ENCODE assay signal across 8 cellular contexts in genomic region chr11:57474017-57474750, GRCh38. TPM values are rescaled to one million over a fixed set of nuclear protein-coding genes. Genes with fewer than 3 reads are reported as not detected.
DNase-seq lines count a peak whose midpoint lies in the region; ATAC-seq, FAIRE-seq and TF ChIP-seq lines count a peak whose summit lies in the region.

No MANE protein-coding gene starts in this region.

- TF ChIP-seq EP300 in GM12878 (IDR thresholded peaks at IDR 0.05; ENCODE audit: borderline replicate concordance in 1 of 2, control insufficient read depth in 1 of 2, low read depth in 2 of 2, low read length in 2 of 2) = no peak

- 61% methylated on average over 9 of the region's 9 CpGs for WGBS in GM12878 (ENCODE audit: insufficient coverage, insufficient replicate concordance, low lambda C conversion rate, missing lambda C conversion rate)

- H3K9me3 ChIP-seq in BLaER1 treated with 17β-estradiol and CSF1 and Interleukin-3, amounts not matched to agents 10 nM and 100 nM (replicated peaks in 1 of 11) = no peaks in the 10 kb centered on the region
- H3K9me3 ChIP-seq in GM12878 (replicated peaks; ENCODE audit: control insufficient read depth, insufficient read depth, low read length) = no peaks in the 10 kb centered on the region

- no TSS peak for BruUV-seq in GM12878 (replicated peaks; lab: Mats Ljungman, UMichigan)

- CTCF ChIA-PET in GM12878 (lab: Yijun Ruan, JAX) = interaction anchor here (0.8 to 7.2 kb wide), 13 partner anchors 10 to 170 kb away, joined by 3 to 101 read pairs (median 5); partner anchors contain the start of genes RTN4RL2 and UBE2L6

- POLR2A ChIA-PET in GM12878 (lab: Charles Lee) = interaction anchor here (0.8 kb wide), 1 partner anchor 49 kb away, joined by 7 read pairs; no protein-coding TSS in a partner anchor

- no peak for TF ChIP-seq RAD21 in GM12878 (IDR thresholded peaks at IDR 0.05; ENCODE audit: insufficient read depth, low read depth, low read length)

- FAIRE-seq in GM12878 (lab: Jason Lieb, UNC) = no peak

- H3K27ac ChIP-seq in BLaER1 treated with 17β-estradiol and CSF1 and Interleukin-3, amounts not matched to agents 10 nM and 100 nM = peak overlapping the region in 10 of 11 experiments; percentile 18 to 95 (median 90); a peak in 20 of 22 replicates
- H3K27ac ChIP-seq in GM12878 (ENCODE audit: control insufficient read depth, insufficient read depth) = 0 out of 2 replicates have a peak overlapping the region, but pooled peaks have one; percentile 35

- peaks cover 0 to 9% (median 0%) of the 10 kb centered on the region in 11 experiments; a peak in 2 of 22 replicates for H3K27me3 ChIP-seq in BLaER1 treated with 17β-estradiol and CSF1 and Interleukin-3, amounts not matched to agents 10 nM and 100 nM
- no peaks in the 10 kb centered on the region for H3K27me3 ChIP-seq in GM12878 (replicated peaks in 1 of 2; ENCODE audit: control insufficient read depth in 2 of 2, insufficient read depth in 2 of 2, low read length in 1 of 2)

- TF ChIP-seq CTCF in GM12878 (IDR thresholded peaks at IDR 0.05 in 2 of 3, conservative IDR thresholded peaks at IDR 0.05 in 1 of 3; ENCODE audit: control insufficient read depth in 2 of 3, extremely low read depth in 1 of 3, insufficient read depth in 1 of 3, low read depth in 3 of 3, low read length in 3 of 3) = no peak

- H3K4me1 ChIP-seq in BLaER1 treated with 17β-estradiol and CSF1 and Interleukin-3, amounts not matched to agents 10 nM and 100 nM = peaks cover 33 to 81% (median 75%) of the 10 kb centered on the region in 10 experiments
- H3K4me1 ChIP-seq in GM12878 (ENCODE audit: control insufficient read depth, insufficient read depth, low read length) = peaks cover 24% of the 10 kb centered on the region

- H3K4me2 ChIP-seq in BLaER1 treated with 17β-estradiol and CSF1 and Interleukin-3, amounts not matched to agents 10 nM and 100 nM = peak overlapping the region; percentile 87 to 98 (median 95)
- peak overlapping the region; percentile 66 for H3K4me2 ChIP-seq in GM12878 (ENCODE audit: control insufficient read depth, insufficient read depth)

- no peak for TF ChIP-seq POLR2A in GM12878 (IDR thresholded peaks at IDR 0.05; ENCODE audit: low read depth, low read length)

- no peaks in the 10 kb centered on the region for H4K20me1 ChIP-seq in BLaER1 treated with 17β-estradiol and CSF1 and Interleukin-3, amounts not matched to agents 10 nM and 100 nM
- H4K20me1 ChIP-seq in GM12878 (ENCODE audit: control insufficient read depth, insufficient read depth) = no peaks in the 10 kb centered on the region

- peak overlapping the region in 7 of 10 experiments; percentile 47 to 61 (median 50); a peak in 14 of 20 replicates for H3K4me3 ChIP-seq in BLaER1 treated with 17β-estradiol and CSF1 and Interleukin-3, amounts not matched to agents 10 nM and 100 nM
- H3K4me3 ChIP-seq in GM12878 = no peak overlapping the region

- DNase-seq in NCI-H1694 treated with DMSO at 0.1 percent for 48 hours (lab: John Stamatoyannopoulos, UW) (peak; percentile 28), GM12878 (ENCODE audit: low read depth, low spot score) (peak; percentile 53), NCI-H524 treated with DMSO at 0.1 percent for 48 hours (lab: John Stamatoyannopoulos, UW) (no peak), cerebellar nuclear complex (lab: John Stamatoyannopoulos, UW) (no peak)

- ATAC-seq in GM21381 (IDR thresholded peaks at IDR 0.05; ENCODE audit: unreplicated experiment) (peak; percentile 46), GM12878 (peak; percentile 54), GM21515 (IDR thresholded peaks at IDR 0.05; ENCODE audit: unreplicated experiment) (no peak), HG02610 (IDR thresholded peaks at IDR 0.05; ENCODE audit: unreplicated experiment) (no peak)

- in situ Hi-C loops in GM12878 (cut with MboI) = no loop called here

- H3K36me3 ChIP-seq in BLaER1 treated with 17β-estradiol and CSF1 and Interleukin-3, amounts not matched to agents 10 nM and 100 nM = peaks cover 0 to 35% (median 12%) of the 10 kb centered on the region in 11 experiments; a peak in 14 of 22 replicates
- H3K36me3 ChIP-seq in GM12878 (ENCODE audit: control insufficient read depth in 2 of 2, insufficient read depth in 2 of 2, low read length in 1 of 2) = no peaks in the 10 kb centered on the region

- H2AFZ ChIP-seq in GM12878 (ENCODE audit: control insufficient read depth, low read depth, low read length) = peak overlapping the region; percentile 16

- SMC1A ChIA-PET in GM12878 (lab: Charles Lee; ENCODE audit: uncharacterized antibody, unreplicated experiment) = interaction anchor here (0.8 to 2.2 kb wide), 6 partner anchors 10 to 30 kb away, joined by 3 to 19 read pairs (median 5); no protein-coding TSS in a partner anchor

- peak overlapping the region; percentile 7 to 83 (median 77); a peak in 20 of 22 replicates for H3K9ac ChIP-seq in BLaER1 treated with 17β-estradiol and CSF1 and Interleukin-3, amounts not matched to agents 10 nM and 100 nM
- H3K9ac ChIP-seq in GM12878 (ENCODE audit: control insufficient read depth, insufficient read depth, low read length) = no peak overlapping the region

- intact Hi-C loops in GM12878 (cut with micrococcal nuclease; ENCODE audit: unreplicated experiment) = no loop called here

- RAD21 ChIA-PET in GM12878 (lab: Charles Lee; ENCODE audit: unreplicated experiment) = interaction anchor here (0.8 to 3.5 kb wide), 6 partner anchors 14 to 128 kb away, joined by 3 to 18 read pairs (median 9); partner anchors contain the start of gene RTN4RL2

- H3K79me2 ChIP-seq in GM12878 (ENCODE audit: control insufficient read depth, insufficient read depth, low read length) = no peaks in the 10 kb centered on the region

RNA-seq across cellular contexts. Expression of gene RTN4RL2, which starts 13.9 kb away (rescaled TPM):
- total RNA-seq in GM12878 (2013; cell fraction: nucleolus; rRNA removed) = not detected in 2 replicates
- total RNA-seq in GM12878 (2014; rRNA removed) = 0.33 and 0.34 TPM in 2 replicates
- total RNA-seq in GM12878 (2014; rRNA removed; fragmentation: Illumina TruSeq; extraction: Trizol) = not detected in 2 replicates
- total RNA-seq in GM12878 (2021) = 1.0 and 1.1 TPM in 2 replicates
- polyA plus RNA-seq in GM12878 (2011; ENCODE audit: low read depth) = not detected
- not detected in 2 replicates for polyA plus RNA-seq in GM12878 (2011; rRNA removed)
- 0.03 and 0.09 TPM in 2 replicates for polyA plus RNA-seq in GM12878 (2011; cell fraction: cytosol; rRNA removed)
- 0.22 and 0.39 TPM in 2 replicates for polyA plus RNA-seq in GM12878 (2011; cell fraction: nucleus; rRNA removed)
- polyA plus RNA-seq in GM12878 (2012) = 0.08 and 0.11 TPM in 2 replicates
- not detected in 2 replicates for polyA plus RNA-seq in GM12878 (2014; fragmentation: Illumina TruSeq; extraction: Trizol)
- under 1 TPM in 1 of 2 experiments, not detected in 1; 0.14 TPM for polyA plus RNA-seq in GM12878 (2014; fragmentation: Nextera tagmentation; extraction: Ambion mirVana)
- polyA plus RNA-seq in GM12878 (2014; rRNA removed) = 0.58 and 0.88 TPM in 2 replicates
- under 1 TPM; 0.48 to 0.55 TPM for polyA plus RNA-seq in GM12878 (2016; fragmentation: Nextera tagmentation; extraction: Ambion mirVana)
- not detected in 2 replicates for polyA minus RNA-seq in GM12878 (2011; rRNA and poly(A)+ RNA removed)
- polyA minus RNA-seq in GM12878 (2011; cell fraction: cytosol; rRNA and poly(A)+ RNA removed) = not detected in 2 replicates
- polyA minus RNA-seq in GM12878 (2011; cell fraction: nucleus; rRNA and poly(A)+ RNA removed) = 0.36 and 0.38 TPM in 2 replicates

RNA-seq across cellular contexts. Expression of gene SLC43A1, which starts 41.3 kb away (rescaled TPM):
- total RNA-seq in GM12878 (2013; cell fraction: nucleolus; rRNA removed) = 47.4 and 56.0 TPM in 2 replicates
- total RNA-seq in GM12878 (2014; rRNA removed) (16.9 and 20.3 TPM in 2 replicates), GM12878 (2014; rRNA removed; fragmentation: Illumina TruSeq; extraction: Trizol) (7.4 and 8.1 TPM in 2 replicates), GM12878 (2021) (16.1 and 16.4 TPM in 2 replicates)
- 8.0 TPM for polyA plus RNA-seq in GM12878 (2011; ENCODE audit: low read depth)
- polyA plus RNA-seq in GM12878 (2011; rRNA removed) (8.4 and 17.8 TPM in 2 replicates), GM12878 (2014; fragmentation: Illumina TruSeq; extraction: Trizol) (9.8 and 11.9 TPM in 2 replicates), GM12878 (2014; fragmentation: Nextera tagmentation; extraction: Ambion mirVana) (1 to 10 TPM; 1.0 to 2.4 TPM), GM12878 (2014; rRNA removed) (15.6 TPM in 2 replicates), GM12878 (2016; fragmentation: Nextera tagmentation; extraction: Ambion mirVana) (10 to 100 TPM; 12.0 to 13.3 TPM)
- 25.6 and 28.1 TPM in 2 replicates for polyA plus RNA-seq in GM12878 (2011; cell fraction: cytosol; rRNA removed)
- 48.3 and 51.6 TPM in 2 replicates for polyA plus RNA-seq in GM12878 (2011; cell fraction: nucleus; rRNA removed)
- 9.3 and 14.0 TPM in 2 replicates for polyA plus RNA-seq in GM12878 (2012)
- polyA minus RNA-seq in GM12878 (2011; rRNA and poly(A)+ RNA removed) = 29.8 and 30.0 TPM in 2 replicates
- 13.1 and 16.8 TPM in 2 replicates for polyA minus RNA-seq in GM12878 (2011; cell fraction: cytosol; rRNA and poly(A)+ RNA removed)
- polyA minus RNA-seq in GM12878 (2011; cell fraction: nucleus; rRNA and poly(A)+ RNA removed) = 16.2 and 27.0 TPM in 2 replicates

RNA-seq across cellular contexts. Expression of gene SLC43A3, which starts 47.3 kb away (rescaled TPM):
- total RNA-seq in GM12878 (2013; cell fraction: nucleolus; rRNA removed) = 332 and 410 TPM in 2 replicates
- total RNA-seq in GM12878 (2014; rRNA removed) (104 and 112 TPM in 2 replicates), GM12878 (2014; rRNA removed; fragmentation: Illumina TruSeq; extraction: Trizol) (79.7 and 80.2 TPM in 2 replicates), GM12878 (2021) (147 and 158 TPM in 2 replicates)
- 77.0 TPM for polyA plus RNA-seq in GM12878 (2011; ENCODE audit: low read depth)
- polyA plus RNA-seq in GM12878 (2011; rRNA removed) (129 and 237 TPM in 2 replicates), GM12878 (2014; fragmentation: Illumina TruSeq; extraction: Trizol) (153 and 168 TPM in 2 replicates), GM12878 (2014; fragmentation: Nextera tagmentation; extraction: Ambion mirVana) (10 to 100 TPM; 37.5 to 79.9 TPM), GM12878 (2014; rRNA removed) (107 and 111 TPM in 2 replicates), GM12878 (2016; fragmentation: Nextera tagmentation; extraction: Ambion mirVana) (100 to 1,000 TPM; 189 to 200 TPM)
- polyA plus RNA-seq in GM12878 (2011; cell fraction: cytosol; rRNA removed) = 362 and 451 TPM in 2 replicates
- 282 and 405 TPM in 2 replicates for polyA plus RNA-seq in GM12878 (2011; cell fraction: nucleus; rRNA removed)
- 84.4 and 111 TPM in 2 replicates for polyA plus RNA-seq in GM12878 (2012)
- polyA minus RNA-seq in GM12878 (2011; rRNA and poly(A)+ RNA removed) = 286 and 303 TPM in 2 replicates
- polyA minus RNA-seq in GM12878 (2011; cell fraction: cytosol; rRNA and poly(A)+ RNA removed) = 73.4 and 78.4 TPM in 2 replicates
- polyA minus RNA-seq in GM12878 (2011; cell fraction: nucleus; rRNA and poly(A)+ RNA removed) = 142 and 145 TPM in 2 replicates

RNA-seq across cellular contexts. Expression of gene TIMM10, which starts 56.4 kb away (rescaled TPM):
- 8.4 and 9.4 TPM in 2 replicates for total RNA-seq in GM12878 (2013; cell fraction: nucleolus; rRNA removed)
- total RNA-seq in GM12878 (2014; rRNA removed) (178 and 187 TPM in 2 replicates), GM12878 (2014; rRNA removed; fragmentation: Illumina TruSeq; extraction: Trizol) (139 and 148 TPM in 2 replicates), GM12878 (2021) (192 and 195 TPM in 2 replicates)
- 131 TPM for polyA plus RNA-seq in GM12878 (2011; ENCODE audit: low read depth)
- polyA plus RNA-seq in GM12878 (2011; rRNA removed) (161 and 208 TPM in 2 replicates), GM12878 (2014; fragmentation: Illumina TruSeq; extraction: Trizol) (181 and 204 TPM in 2 replicates), GM12878 (2014; fragmentation: Nextera tagmentation; extraction: Ambion mirVana) (100 to 1,000 TPM; 770 to 898 TPM), GM12878 (2014; rRNA removed) (204 and 247 TPM in 2 replicates), GM12878 (2016; fragmentation: Nextera tagmentation; extraction: Ambion mirVana) (100 to 1,000 TPM; 272 to 362 TPM)
- 261 and 266 TPM in 2 replicates for polyA plus RNA-seq in GM12878 (2011; cell fraction: cytosol; rRNA removed)
- 98.1 and 123 TPM in 2 replicates for polyA plus RNA-seq in GM12878 (2011; cell fraction: nucleus; rRNA removed)
- 97.2 and 107 TPM in 2 replicates for polyA plus RNA-seq in GM12878 (2012)
- 66.3 and 94.2 TPM in 2 replicates for polyA minus RNA-seq in GM12878 (2011; rRNA and poly(A)+ RNA removed)
- 13.0 and 17.4 TPM in 2 replicates for polyA minus RNA-seq in GM12878 (2011; cell fraction: cytosol; rRNA and poly(A)+ RNA removed)
- polyA minus RNA-seq in GM12878 (2011; cell fraction: nucleus; rRNA and poly(A)+ RNA removed) = 16.0 and 28.5 TPM in 2 replicates

Comparison
In these comparisons a context has a peak if more than half of its experiments do, and no peak if none do; other contexts are left out.
1. ATAC-seq: peak in GM21381 (single experiment) and GM12878 (single experiment); none in GM21515 (single experiment) and HG02610 (single experiment).
2. DNase-seq: peak in NCI-H1694 treated with DMSO at 0.1 percent for 48 hours (single experiment) and GM12878 (single experiment); none in NCI-H524 treated with DMSO at 0.1 percent for 48 hours (single experiment) and cerebellar nuclear complex (0 of 2).